ENCODE assay signal across 27 cellular contexts in the genomic region with DNA sequence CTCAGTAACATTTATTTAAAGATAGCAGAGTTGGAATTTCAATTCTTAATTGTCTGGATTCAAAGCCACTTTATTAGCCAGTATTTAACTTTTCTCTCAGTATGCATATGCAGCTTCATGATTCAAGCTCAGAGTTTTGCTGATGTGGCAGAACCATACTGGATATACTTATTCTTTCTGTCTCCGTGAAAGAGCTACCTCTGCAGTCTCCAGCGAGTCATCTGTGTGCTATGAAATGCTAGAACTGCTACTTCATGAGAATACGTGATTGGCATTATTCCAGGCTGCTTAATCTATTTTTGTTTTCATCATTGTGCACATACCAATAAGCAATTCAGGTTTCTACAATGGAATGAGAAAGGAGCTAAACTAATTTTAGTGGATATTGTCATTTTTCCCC.
DNase-seq lines count a peak whose midpoint lies in the region; ATAC-seq, FAIRE-seq and TF ChIP-seq lines count a peak whose summit lies in the region.
"Had no signal": no experiment of that assay in that cellular context is flagged by ENCODE, and none has a peak within 500 bp of the region (broad histone marks: within the 10 kb centered on the region; RNA-seq: fewer than 3 reads in every experiment).

No MANE protein-coding gene starts in this region.

- 0 out of 2 replicates have a peak, but pooled peaks cover 3% of the 10 kb centered on the region for H3K9me3 ChIP-seq in HepG2 (ENCODE audit: low read length)
- H3K9me3 ChIP-seq in right lobe of liver: no peaks in the 10 kb centered on the region
- H3K9me3 ChIP-seq: HAP-1, pancreas, upper lobe of right lung had no signal

- H3K36me3 ChIP-seq in HepG2 (replicated peaks in 1 of 2; ENCODE audit: control insufficient read depth in 1 of 2, insufficient read depth in 2 of 2, low read length in 2 of 2): no peaks in the 10 kb centered on the region
- no peaks in the 10 kb centered on the region for H3K36me3 ChIP-seq in right lobe of liver
- H3K36me3 ChIP-seq: HAP-1, neural progenitor cell, pancreas, spleen, upper lobe of right lung had no signal

- WGBS in HepG2 (ENCODE audit: low lambda C conversion rate): 45% methylated on average over 3 of the region's 3 CpGs
- WGBS in right lobe of liver (ENCODE audit: insufficient coverage, low coverage, low lambda C conversion rate, missing lambda C conversion rate): 59% methylated on average over 3 of the region's 3 CpGs

- H3K4me2 ChIP-seq in HepG2 (ENCODE audit: low read depth, low read length): no peak overlapping the region
- H3K4me2 ChIP-seq: neural progenitor cell had no signal

- intact Hi-C loops in HepG2 (cut with micrococcal nuclease; ENCODE audit: unreplicated experiment): no loop called here
- intact Hi-C loops in right lobe of liver (cut with DNase I): no loop called here

- H3K4me1 ChIP-seq in HepG2 (ENCODE audit: insufficient read depth, low read length) (no peaks in the 10 kb centered on the region), right lobe of liver (no peaks in the 10 kb centered on the region), foreskin keratinocyte (no peaks in the 10 kb centered on the region)
- H3K4me1 ChIP-seq: HAP-1, neural progenitor cell, pancreas, spleen, upper lobe of right lung had no signal

- DNase-seq in HepG2 (ENCODE audit: low spot score) (no peak), right lobe of liver (no peak), astrocyte of the cerebellum (ENCODE audit: low read depth) (peak; percentile 5), foreskin keratinocyte (peak; percentile 6 to 59), mucosa of gallbladder (ENCODE audit: low spot score) (no peak), NCI-H69 (lab: John Stamatoyannopoulos, UW) (no peak)
- no peak for DNase-seq in NK-92 treated with Interleukin-12 subunit alpha and Interleukin-12 subunit beta, amount 100 ng/mL, for 24 hours (lab: John Stamatoyannopoulos, UW)
- DNase-seq: activated CD4-positive, CD25-positive, alpha-beta regulatory T cell; activated naive CD8-positive, alpha-beta T cell treated with anti-CD3 and anti-CD28 coated beads, Interleukin-2, amount 50 U/mL, for 24 hours; activated T-cell treated with anti-CD3 and anti-CD28 coated beads, Interleukin-2, amount 50 U/mL, for 72 hours; islet precursor cell; Kasumi-1; left ventricle myocardium superior; NCI-H1436; NCI-H2081; NCI-H446; NCI-H82; pancreas; retina; spleen; stimulated activated CD4-positive, alpha-beta T cell treated with anti-CD3 and anti-CD28 coated beads, Interleukin-2, amount 100 ng/mL, for 24 hours; stimulated activated naive CD8-positive, alpha-beta T cell treated with anti-CD3 and anti-CD28 coated beads, Interleukin-15, Interleukin-2, amounts not matched to agents 100 U/mL and 50 U/mL, for 24 hours; upper lobe of right lung had no signal

- ATAC-seq in HepG2: no peak
- no peak for ATAC-seq in right lobe of liver
- ATAC-seq in foreskin keratinocyte: peak; percentile 51
- no peak for ATAC-seq in HG02623 (IDR thresholded peaks at IDR 0.05; ENCODE audit: unreplicated experiment)
- ATAC-seq: activated naive CD8-positive, alpha-beta T cell treated with anti-CD3 and anti-CD28 coated beads, Interleukin-2, amount 50 U/mL, for 24 hours; activated T-cell treated with anti-CD3 and anti-CD28 coated beads, Interleukin-2, amount 50 U/mL, for 72 hours; left ventricle myocardium superior; pancreas; SK-N-SH treated with all-trans-retinoic acid at 6 μM for 48 hours; stimulated activated naive CD8-positive, alpha-beta T cell treated with anti-CD3 and anti-CD28 coated beads, Interleukin-15, Interleukin-2, amounts not matched to agents 100 U/mL and 50 U/mL, for 24 hours; upper lobe of right lung had no signal

- TF ChIP-seq POLR2A in HepG2 (IDR thresholded peaks at IDR 0.05; ENCODE audit: insufficient read depth in 1 of 2, low read depth in 2 of 2, low read length in 2 of 2) (no peak), right lobe of liver (IDR thresholded peaks at IDR 0.05) (no peak)

- H3K27ac ChIP-seq in HepG2 (ENCODE audit: extremely low read length, insufficient read depth, low read length): no peak overlapping the region
- H3K27ac ChIP-seq in right lobe of liver: no peak overlapping the region
- no peak overlapping the region for H3K27ac ChIP-seq in foreskin keratinocyte
- H3K27ac ChIP-seq: neural progenitor cell, pancreas, spleen, upper lobe of right lung had no signal

- in situ Hi-C loops in HepG2 (cut with HindIII; ENCODE audit: extremely low pct_ligation_motif_present, low pct_unique_long_range_greater_than_20kb): no loop called here
- in situ Hi-C loops in astrocyte of the cerebellum (cut with HindIII; ENCODE audit: low sequenced_read_pairs): no loop called here

- no peak overlapping the region for H2AFZ ChIP-seq in HepG2 (ENCODE audit: low read length)
- H2AFZ ChIP-seq: neural progenitor cell had no signal

- BruUV-seq in HepG2 (replicated peaks; lab: Mats Ljungman, UMichigan): no TSS peak

- TF ChIP-seq RAD21 in HepG2 (CRISPR knock-in tag; IDR thresholded peaks at IDR 0.05): no peak

- H3K79me2 ChIP-seq in HepG2 (ENCODE audit: insufficient read depth, low read length): no peaks in the 10 kb centered on the region

- POLR2A ChIA-PET in HepG2 (lab: Yijun Ruan, JAX): no interaction called here

- H3K9ac ChIP-seq in HepG2 (ENCODE audit: insufficient read depth, low read depth, low read length): no peak overlapping the region
- H3K9ac ChIP-seq: neural progenitor cell had no signal

- H3K4me3 ChIP-seq in HepG2 (replicated peaks in 1 of 3; ENCODE audit: insufficient read depth in 1 of 3, low read depth in 2 of 3, low read length in 3 of 3): no peak overlapping the region
- H3K4me3 ChIP-seq in right lobe of liver: no peak overlapping the region
- H3K4me3 ChIP-seq in astrocyte of the cerebellum (ENCODE audit: low read depth, low read length): no peak overlapping the region
- H3K4me3 ChIP-seq: HAP-1, neural progenitor cell, pancreas, spleen, upper lobe of right lung had no signal

- CTCF ChIA-PET in HepG2 (lab: Yijun Ruan, JAX; ENCODE audit: low intra/inter-chr PET ratio, low total read pairs): no interaction called here

- TF ChIP-seq EP300 in HepG2 (IDR thresholded peaks at IDR 0.05; ENCODE audit: low read depth in 2 of 2, low read length in 2 of 2) (no peak), HepG2 (CRISPR knock-in tag; IDR thresholded peaks at IDR 0.05; ENCODE audit: borderline replicate concordance) (no peak)

- H3K27me3 ChIP-seq in HepG2 (ENCODE audit: control insufficient read depth in 1 of 2, insufficient read depth in 2 of 2, low read length in 2 of 2): no peaks in the 10 kb centered on the region
- no peaks in the 10 kb centered on the region for H3K27me3 ChIP-seq in right lobe of liver
- no peaks in the 10 kb centered on the region for H3K27me3 ChIP-seq in foreskin keratinocyte
- H3K27me3 ChIP-seq: neural progenitor cell, pancreas, spleen, upper lobe of right lung had no signal

- H4K20me1 ChIP-seq in HepG2 (ENCODE audit: insufficient read depth, low read length): no peaks in the 10 kb centered on the region

- no peak for TF ChIP-seq CTCF in HepG2 (CRISPR knock-in tag; IDR thresholded peaks at IDR 0.05)
- no peak for TF ChIP-seq CTCF in right lobe of liver (IDR thresholded peaks at IDR 0.05)
- TF ChIP-seq CTCF in astrocyte of the cerebellum (IDR thresholded peaks at IDR 0.05; ENCODE audit: low read depth, low read length, missing control alignments): no peak
- TF ChIP-seq CTCF in foreskin keratinocyte (conservative IDR thresholded peaks at IDR 0.05): no peak

- FAIRE-seq in HepG2 (lab: Jason Lieb, UNC): no peak
- FAIRE-seq: pancreas had no signal

TF ChIP-seq in HepG2, 621 proteins besides CTCF, POLR2A, EP300 and RAD21:
- TF ChIP-seq MAFF (IDR thresholded peaks at IDR 0.05; ENCODE audit: low read depth, low read length) (peak; percentile 81), MAFK (conservative IDR thresholded peaks at IDR 0.05 in 1 of 2, IDR thresholded peaks at IDR 0.05 in 1 of 2; ENCODE audit: low read length in 2 of 2) (peak; percentile 78 to 86)
- TF ChIP-seq, protein P1, sequence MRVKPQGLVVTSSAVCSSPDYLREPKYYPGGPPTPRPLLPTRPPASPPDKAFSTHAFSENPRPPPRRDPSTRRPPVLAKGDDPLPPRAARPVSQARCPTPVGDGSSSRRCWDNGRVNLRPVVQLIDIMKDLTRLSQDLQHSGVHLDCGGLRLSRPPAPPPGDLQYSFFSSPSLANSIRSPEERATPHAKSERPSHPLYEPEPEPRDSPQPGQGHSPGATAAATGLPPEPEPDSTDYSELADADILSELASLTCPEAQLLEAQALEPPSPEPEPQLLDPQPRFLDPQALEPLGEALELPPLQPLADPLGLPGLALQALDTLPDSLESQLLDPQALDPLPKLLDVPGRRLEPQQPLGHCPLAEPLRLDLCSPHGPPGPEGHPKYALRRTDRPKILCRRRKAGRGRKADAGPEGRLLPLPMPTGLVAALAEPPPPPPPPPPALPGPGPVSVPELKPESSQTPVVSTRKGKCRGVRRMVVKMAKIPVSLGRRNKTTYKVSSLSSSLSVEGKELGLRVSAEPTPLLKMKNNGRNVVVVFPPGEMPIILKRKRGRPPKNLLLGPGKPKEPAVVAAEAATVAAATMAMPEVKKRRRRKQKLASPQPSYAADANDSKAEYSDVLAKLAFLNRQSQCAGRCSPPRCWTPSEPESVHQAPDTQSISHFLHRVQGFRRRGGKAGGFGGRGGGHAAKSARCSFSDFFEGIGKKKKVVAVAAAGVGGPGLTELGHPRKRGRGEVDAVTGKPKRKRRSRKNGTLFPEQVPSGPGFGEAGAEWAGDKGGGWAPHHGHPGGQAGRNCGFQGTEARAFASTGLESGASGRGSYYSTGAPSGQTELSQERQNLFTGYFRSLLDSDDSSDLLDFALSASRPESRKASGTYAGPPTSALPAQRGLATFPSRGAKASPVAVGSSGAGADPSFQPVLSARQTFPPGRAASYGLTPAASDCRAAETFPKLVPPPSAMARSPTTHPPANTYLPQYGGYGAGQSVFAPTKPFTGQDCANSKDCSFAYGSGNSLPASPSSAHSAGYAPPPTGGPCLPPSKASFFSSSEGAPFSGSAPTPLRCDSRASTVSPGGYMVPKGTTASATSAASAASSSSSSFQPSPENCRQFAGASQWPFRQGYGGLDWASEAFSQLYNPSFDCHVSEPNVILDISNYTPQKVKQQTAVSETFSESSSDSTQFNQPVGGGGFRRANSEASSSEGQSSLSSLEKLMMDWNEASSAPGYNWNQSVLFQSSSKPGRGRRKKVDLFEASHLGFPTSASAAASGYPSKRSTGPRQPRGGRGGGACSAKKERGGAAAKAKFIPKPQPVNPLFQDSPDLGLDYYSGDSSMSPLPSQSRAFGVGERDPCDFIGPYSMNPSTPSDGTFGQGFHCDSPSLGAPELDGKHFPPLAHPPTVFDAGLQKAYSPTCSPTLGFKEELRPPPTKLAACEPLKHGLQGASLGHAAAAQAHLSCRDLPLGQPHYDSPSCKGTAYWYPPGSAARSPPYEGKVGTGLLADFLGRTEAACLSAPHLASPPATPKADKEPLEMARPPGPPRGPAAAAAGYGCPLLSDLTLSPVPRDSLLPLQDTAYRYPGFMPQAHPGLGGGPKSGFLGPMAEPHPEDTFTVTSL (CRISPR knock-in tag; IDR thresholded peaks at IDR 0.05; ENCODE audit: borderline replicate concordance): no peak

Comparison
In these comparisons a context has a peak if more than half of its experiments do, and no peak if none do; other contexts are left out.
1. DNase-seq: peak in astrocyte of the cerebellum (single experiment) and foreskin keratinocyte (2 of 2); none in HepG2 (single experiment), right lobe of liver (0 of 3), mucosa of gallbladder (single experiment), NCI-H69 (single experiment) and NK-92 treated with Interleukin-12 subunit alpha and Interleukin-12 subunit beta, amount 100 ng/mL, for 24 hours (single experiment).